In genomic region chr1:40076895-40077312, GRCh38 we compare ENCODE assay signal across 9 cellular contexts. TPM values are rescaled to one million over a fixed set of nuclear protein-coding genes. Genes with fewer than 3 reads are reported as not detected.
A peak's percentile ranks its signal among the peaks of the same experiment; 100 is the strongest.
DNase-seq lines count a peak whose midpoint lies in the region; ATAC-seq lines count a peak whose summit lies in the region.
"Had no signal": no experiment of that assay in that cellular context is flagged by ENCODE, and none has a peak within 500 bp of the region (broad histone marks: within the 10 kb centered on the region; RNA-seq: fewer than 3 reads in every experiment).

No MANE protein-coding gene starts in this region.

- peaks cover 20 to 53% of the 10 kb centered on the region in 2 donors for H3K36me3 ChIP-seq in muscle layer of duodenum (ENCODE audit: control insufficient read depth in 1 of 2, insufficient read depth in 2 of 2, low read length in 2 of 2)

- peaks cover 4 to 12% of the 10 kb centered on the region in 2 donors for H3K4me1 ChIP-seq in muscle layer of duodenum (ENCODE audit: control insufficient read depth in 1 of 2, insufficient read depth in 2 of 2, low read length in 2 of 2)

- no peaks in the 10 kb centered on the region for H3K9me3 ChIP-seq in muscle layer of duodenum (ENCODE audit: control insufficient read depth in 1 of 2, low read length in 2 of 2)

- ATAC-seq in GM19397 (IDR thresholded peaks at IDR 0.05; ENCODE audit: unreplicated experiment) (no peak), HG03460 (IDR thresholded peaks at IDR 0.05; ENCODE audit: unreplicated experiment) (no peak), HG03457 (IDR thresholded peaks at IDR 0.05; ENCODE audit: unreplicated experiment) (no peak)

- peak; percentile 78 for DNase-seq in AG08395 (ENCODE audit: low spot score)
- DNase-seq in LHCN-M2 (ENCODE audit: low read depth), result peak; percentile 76
- peak; percentile 72 for DNase-seq in dedifferentiated amniotic fluid mesenchymal stem cell (ENCODE audit: extremely low spot score)
- no peak for DNase-seq in NCI-H1436 treated with DMSO at 0.1 percent for 48 hours (lab: John Stamatoyannopoulos, UW)
- DNase-seq: NCI-H446 had no signal

- H3K27me3 ChIP-seq in muscle layer of duodenum (ENCODE audit: low read depth, low read length), result no peaks in the 10 kb centered on the region

- H3K4me3 ChIP-seq in muscle layer of duodenum (ENCODE audit: low read depth in 1 of 2, low read length in 2 of 2), result peak overlapping the region in 1 of 2 donors; percentile 4

- peak overlapping the region; percentile 74 for H3K27ac ChIP-seq in muscle layer of duodenum (ENCODE audit: low read length)

RNA-seq across cellular contexts. Expression of gene PPT1, which starts 20.1 kb away (rescaled TPM):
- total RNA-seq in LHCN-M2 (2014; rRNA removed), result 40.3 and 54.2 TPM in 2 replicates
- 38.1 TPM for polyA plus RNA-seq in LHCN-M2 (2012)

RNA-seq across cellular contexts. Expression of gene CAP1, which starts 36.4 kb away (rescaled TPM):
- total RNA-seq in LHCN-M2 (2014; rRNA removed), result 505 and 541 TPM in 2 replicates
- 475 TPM for polyA plus RNA-seq in LHCN-M2 (2012)
